In the genomic region with DNA sequence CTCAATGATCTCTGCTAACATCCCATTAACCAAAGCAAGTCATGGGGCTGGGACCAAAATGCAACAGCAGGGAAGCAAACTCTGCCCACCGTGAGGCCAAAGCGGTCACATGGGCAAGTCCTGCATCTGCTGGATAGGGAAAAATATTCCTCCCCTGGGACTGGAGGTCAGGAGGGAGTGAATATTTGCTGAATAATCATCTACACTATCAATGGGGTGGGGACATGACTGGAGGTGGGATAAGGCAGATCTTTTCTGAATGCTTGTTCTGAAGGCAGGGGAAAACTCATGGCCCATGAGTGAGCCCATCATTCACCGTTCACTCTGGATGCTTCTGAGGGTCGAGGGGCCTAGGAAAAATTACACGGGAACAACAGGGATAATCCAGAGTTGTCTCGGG, we compare ENCODE assay signal across 18 cellular contexts.
"Had no signal": no experiment of that assay in that cellular context is flagged by ENCODE, and none has a peak within 500 bp of the region (broad histone marks: within the 10 kb centered on the region; RNA-seq: fewer than 3 reads in every experiment).

No MANE protein-coding gene starts in this region.

- H3K27ac ChIP-seq: Peyer's patch, SJCRH30 had no signal

- H3K27me3 ChIP-seq: MG63, Peyer's patch, SJCRH30 had no signal

- DNase-seq: Karpas-422, KG1, MG63, NCI-H1092, NCI-H1105 treated with DMSO at 0.1 percent for 48 hours, NCI-H1417 treated with DMSO at 0.1 percent for 48 hours, NCI-H146, NCI-H1694 treated with DMSO at 0.1 percent for 48 hours, NCI-H1930, NCI-H2081, NCI-H2107, NCI-H2227 treated with DMSO at 0.1 percent for 48 hours, NCI-H526 treated with DMSO at 0.1 percent for 48 hours, NCI-H774, PC-3, Peyer's patch, SHP77 treated with DMSO at 0.1 percent for 48 hours had no signal

- H3K4me1 ChIP-seq: Peyer's patch had no signal

- H3K4me3 ChIP-seq: MG63, Peyer's patch, SJCRH30 had no signal

- H3K36me3 ChIP-seq: MG63, Peyer's patch, SJCRH30 had no signal

- H3K9me3 ChIP-seq: MG63, Peyer's patch, SJCRH30 had no signal
